In genomic region chr15:29089731-29090616, GRCh38 we compare ENCODE assay signal across 9 cellular contexts.
DNase-seq lines count a peak whose midpoint lies in the region; ATAC-seq, FAIRE-seq and TF ChIP-seq lines count a peak whose summit lies in the region.
"Had no signal": no experiment of that assay in that cellular context is flagged by ENCODE, and none has a peak within 500 bp of the region (broad histone marks: within the 10 kb centered on the region; RNA-seq: fewer than 3 reads in every experiment).

No MANE protein-coding gene starts in this region.

- no peaks in the 10 kb centered on the region for H3K27me3 Mint-ChIP-seq in CD4-positive, alpha-beta T cell
- no peaks in the 10 kb centered on the region for H3K27me3 Mint-ChIP-seq in activated naive CD8-positive, alpha-beta T cell treated with anti-CD3 and anti-CD28 coated beads for 36 hours

- FAIRE-seq in frontal cortex (lab: Jason Lieb, UNC) = no peak

- H3K56ac ChIP-seq in mesendoderm (ENCODE audit: low read length) = no peak overlapping the region

- no TSS peak for BruUV-seq in PC-9 (replicated peaks; lab: Mats Ljungman, UMichigan)

- H3F3A ChIP-seq in PC-9 (ENCODE audit: insufficient read depth, low read depth) = no peaks in the 10 kb centered on the region

- no CpG with 5 or more reads among the region's 16 CpGs for WGBS in mesendoderm (ENCODE audit: extremely low coverage, insufficient coverage, low lambda C conversion rate)

- no peak overlapping the region for H4K5ac ChIP-seq in mesendoderm (ENCODE audit: low read length)

- H3K79me2 ChIP-seq in mesendoderm (ENCODE audit: control insufficient read depth, insufficient read depth, low read length) = no peaks in the 10 kb centered on the region
- no peaks in the 10 kb centered on the region for H3K79me2 ChIP-seq in PC-9 (ENCODE audit: low read depth)

- H3K9me3 ChIP-seq in CD4-positive, alpha-beta T cell (ENCODE audit: control insufficient read depth, low read length) = no peaks in the 10 kb centered on the region
- no peaks in the 10 kb centered on the region for H3K9me3 ChIP-seq in PC-9 (ENCODE audit: insufficient read depth, low read depth)

- no peak for TF ChIP-seq CTCF in CD4-positive, alpha-beta T cell (IDR thresholded peaks at IDR 0.05)
- TF ChIP-seq CTCF in PC-9 (conservative IDR thresholded peaks at IDR 0.05) = no peak

- H2AFZ ChIP-seq in PC-9 = no peak overlapping the region

- H3K4ac ChIP-seq in mesendoderm (ENCODE audit: low read depth, low read length) = no peak overlapping the region

- no peak overlapping the region for H2BK5ac ChIP-seq in mesendoderm (ENCODE audit: low read length)

- no peak overlapping the region for H2BK15ac ChIP-seq in mesendoderm (replicated peaks; ENCODE audit: low read depth)

- no peaks in the 10 kb centered on the region for H3K79me1 ChIP-seq in mesendoderm (ENCODE audit: low read length)

- intact Hi-C loops in CD4-positive, alpha-beta T cell (cut with DNase I, micrococcal nuclease) = loop anchor here (1.0 to 10.0 kb wide), 4 partner anchors 113 to 305 kb away; no protein-coding TSS in a partner anchor
- intact Hi-C loops in PC-9 (cut with micrococcal nuclease; ENCODE audit: unreplicated experiment) = no loop called here

- CTCF ChIA-PET in CD4-positive, alpha-beta T cell (lab: Charles Lee) = interaction anchor here (0.7 to 2.7 kb wide), 7 partner anchors 9 to 216 kb away, joined by 3 to 15 read pairs (median 5); no protein-coding TSS in a partner anchor
- CTCF ChIA-PET in PC-9 (lab: Charles Lee) = no interaction called here

- in situ Hi-C loops in KBM-7 (cut with MboI; ENCODE audit: low pct_unique_long_range_greater_than_20kb, low sequenced_read_pairs) = no loop called here

- POLR2A ChIA-PET in CD4-positive, alpha-beta T cell (lab: Charles Lee) = no interaction called here
- POLR2A ChIA-PET in PC-9 (lab: Charles Lee; ENCODE audit: unreplicated experiment) = no interaction called here

- DNase-seq in CD4-positive, alpha-beta T cell = no peak
- DNase-seq in KBM-7 (peak; percentile 7), mesendoderm (peak; percentile 44), PC-9 (no peak), frontal cortex (ENCODE audit: low spot score in 2 of 2) (no peak), NCI-H2196 treated with DMSO at 0.1 percent for 48 hours (lab: John Stamatoyannopoulos, UW; ENCODE audit: unreplicated experiment) (no peak)
- peak; percentile 39 for DNase-seq in activated naive CD8-positive, alpha-beta T cell treated with anti-CD3 and anti-CD28 coated beads for 36 hours

- peak overlapping the region; percentile 72 for H3K4me3 Mint-ChIP-seq in CD4-positive, alpha-beta T cell
- peak overlapping the region; percentile 57 for H3K4me3 Mint-ChIP-seq in activated naive CD8-positive, alpha-beta T cell treated with anti-CD3 and anti-CD28 coated beads for 36 hours

- peak overlapping the region; percentile 81 for H3K27ac Mint-ChIP-seq in CD4-positive, alpha-beta T cell
- peak overlapping the region; percentile 81 for H3K27ac Mint-ChIP-seq in activated naive CD8-positive, alpha-beta T cell treated with anti-CD3 and anti-CD28 coated beads for 36 hours

- H3K27me3 ChIP-seq in CD4-positive, alpha-beta T cell (ENCODE audit: control insufficient read depth, insufficient read depth, low read length) = no peaks in the 10 kb centered on the region
- H3K27me3 ChIP-seq in mesendoderm (ENCODE audit: insufficient read depth, low read length, poor library complexity) (no peaks in the 10 kb centered on the region), PC-9 (ENCODE audit: insufficient read depth, low read depth) (peaks cover 31% of the 10 kb centered on the region)

- no peaks in the 10 kb centered on the region for H3K4me1 ChIP-seq in mesendoderm (ENCODE audit: control insufficient read depth, low read depth, low read length)
- H3K4me1 ChIP-seq in PC-9 (replicated peaks; ENCODE audit: insufficient read depth) = no peaks in the 10 kb centered on the region

- no peaks in the 10 kb centered on the region for H3K9me2 ChIP-seq in PC-9 (ENCODE audit: insufficient read depth)

- H3K18ac ChIP-seq in mesendoderm (ENCODE audit: low read length) = no peak overlapping the region

- H4K8ac ChIP-seq in mesendoderm (ENCODE audit: low read depth, low read length) = no peak overlapping the region

- no peaks in the 10 kb centered on the region for H4K20me1 ChIP-seq in PC-9 (ENCODE audit: insufficient read depth)

- no peak overlapping the region for H3K9ac ChIP-seq in mesendoderm (ENCODE audit: low read length)

- no peak overlapping the region for H3K4me2 ChIP-seq in mesendoderm (ENCODE audit: low read length)
- no peak overlapping the region for H3K4me2 ChIP-seq in PC-9

- no peak overlapping the region for H2BK120ac ChIP-seq in mesendoderm (ENCODE audit: low read depth, low read length)

- H3K4me3 ChIP-seq in mesendoderm (ENCODE audit: low read length) = no peak overlapping the region
- H3K4me3 ChIP-seq in PC-9 = no peak overlapping the region
- H3K4me3 ChIP-seq: skin epidermis had no signal

- peak; percentile 41 for ATAC-seq in CD4-positive, alpha-beta T cell (ENCODE audit: poor library complexity)
- no peak for ATAC-seq in GM21717 (IDR thresholded peaks at IDR 0.05; ENCODE audit: unreplicated experiment)

- H3K23ac ChIP-seq in mesendoderm (ENCODE audit: low read length) = no peak overlapping the region

- peaks cover 64% of the 10 kb centered on the region for H3K36me3 Mint-ChIP-seq in CD4-positive, alpha-beta T cell (ENCODE audit: low read depth)
- peaks cover 8% of the 10 kb centered on the region for H3K36me3 Mint-ChIP-seq in activated naive CD8-positive, alpha-beta T cell treated with anti-CD3 and anti-CD28 coated beads for 36 hours

- no peaks in the 10 kb centered on the region for H3K9me3 Mint-ChIP-seq in CD4-positive, alpha-beta T cell
- H3K9me3 Mint-ChIP-seq in activated naive CD8-positive, alpha-beta T cell treated with anti-CD3 and anti-CD28 coated beads for 36 hours = no peaks in the 10 kb centered on the region

- H3K36me3 ChIP-seq in mesendoderm (ENCODE audit: control insufficient read depth, insufficient read depth, low read length) (no peaks in the 10 kb centered on the region), PC-9 (ENCODE audit: low read depth) (no peaks in the 10 kb centered on the region)

- H3K4me1 Mint-ChIP-seq in CD4-positive, alpha-beta T cell (ENCODE audit: low read depth) = peaks cover 47% of the 10 kb centered on the region
- H3K4me1 Mint-ChIP-seq in activated naive CD8-positive, alpha-beta T cell treated with anti-CD3 and anti-CD28 coated beads for 36 hours = peaks cover 40% of the 10 kb centered on the region

- peak overlapping the region; percentile 26 for H3K27ac ChIP-seq in CD4-positive, alpha-beta T cell (ENCODE audit: low read depth, low read length)
- H3K27ac ChIP-seq in mesendoderm (ENCODE audit: low read depth, low read length) (no peak overlapping the region), PC-9 (no peak overlapping the region)

- H2AK5ac ChIP-seq in mesendoderm (ENCODE audit: low read length) = no peak overlapping the region

Comparison
In these comparisons a context has a peak if more than half of its experiments do, and no peak if none do; other contexts are left out.
1. DNase-seq: peak in KBM-7 (single experiment), activated naive CD8-positive, alpha-beta T cell treated with anti-CD3 and anti-CD28 coated beads for 36 hours (single experiment) and mesendoderm (single experiment); none in CD4-positive, alpha-beta T cell (0 of 10), PC-9 (0 of 2), frontal cortex (0 of 2) and NCI-H2196 treated with DMSO at 0.1 percent for 48 hours (single experiment).